Comparison of ENCODE assay signal across 8 cellular contexts in genomic region chr7:76359987-76360641, GRCh38. TPM values are rescaled to one million over a fixed set of nuclear protein-coding genes. Genes with fewer than 3 reads are reported as not detected.
A peak's percentile ranks its signal among the peaks of the same experiment; 100 is the strongest.
DNase-seq lines count a peak whose midpoint lies in the region; ATAC-seq, FAIRE-seq and TF ChIP-seq lines count a peak whose summit lies in the region.
"Not testable (repeated sequence)": the region's sequence is repeated elsewhere in the genome, so short reads cannot be mapped to it uniquely, and the experiment has no call there.

No MANE protein-coding gene starts in this region.

- peaks cover 43% of the 10 kb centered on the region for H3K4me1 Mint-ChIP-seq in WTC11
- H3K4me1 Mint-ChIP-seq in astrocyte (ENCODE audit: low read depth, unreplicated experiment) = peaks cover 25% of the 10 kb centered on the region

- H3K4me1 ChIP-seq in DND-41 (ENCODE audit: insufficient read depth, low read length) = peaks cover 54% of the 10 kb centered on the region
- H3K4me1 ChIP-seq in astrocyte (ENCODE audit: insufficient read depth, low read length) = peaks cover 28% of the 10 kb centered on the region
- peaks cover 0 to 15% (median 7%) of the 10 kb centered on the region in 4 donors for H3K4me1 ChIP-seq in right lobe of liver
- H3K4me1 ChIP-seq in pancreas = peaks cover 5 to 22% (median 16%) of the 10 kb centered on the region in 3 donors
- H3K4me1 ChIP-seq in tibial artery = peaks cover 0 to 45% (median 22%) of the 10 kb centered on the region in 4 donors

- 68% methylated on average over 17 of the region's 17 CpGs for WGBS in right lobe of liver (ENCODE audit: insufficient coverage, low coverage, low lambda C conversion rate, missing lambda C conversion rate)
- WGBS in pancreas, 2 donors = 75 to 77% methylated on average over 17 of the region's 17 CpGs

- H3K9ac ChIP-seq in DND-41 (ENCODE audit: low read depth, low read length) = peak overlapping the region; percentile 98
- peak overlapping the region; percentile 95 for H3K9ac ChIP-seq in astrocyte (ENCODE audit: low read length)

- CTCF ChIA-PET in WTC11 (lab: Charles Lee) = interaction anchor here (0.5 to 1.6 kb wide), 6 partner anchors 9 to 65 kb away, joined by 3 to 4 read pairs (median 4); partner anchors contain the start of gene ZP3

- H3K79me2 ChIP-seq in DND-41 (ENCODE audit: insufficient read depth, low read length) = peaks cover 37% of the 10 kb centered on the region
- peaks cover 37% of the 10 kb centered on the region for H3K79me2 ChIP-seq in astrocyte (ENCODE audit: insufficient read depth, low read length)

- not testable (repeated sequence) for FAIRE-seq in astrocyte (lab: Jason Lieb, UNC); pancreas (lab: Jason Lieb, UNC)

- not testable (repeated sequence) for H3K27me3 Mint-ChIP-seq in WTC11 (ENCODE audit: low read depth); astrocyte (ENCODE audit: low read depth, unreplicated experiment)

- H3K4me2 ChIP-seq in DND-41 (ENCODE audit: insufficient read depth, low read length) = peak overlapping the region; percentile 75
- H3K4me2 ChIP-seq in astrocyte (ENCODE audit: low read length) = peak overlapping the region; percentile 94

- not testable (repeated sequence) for DNase-seq in DND-41; WTC11 (ENCODE audit: low spot score); astrocyte (ENCODE audit: low read depth); epithelial cell of proximal tubule (ENCODE audit: low read depth); right lobe of liver; pancreas; tibial artery
- peak; percentile 56 for DNase-seq in NB4 (ENCODE audit: low read depth)

- H2AFZ ChIP-seq in DND-41 (ENCODE audit: low read depth, low read length) (peak overlapping the region; percentile 81), astrocyte (ENCODE audit: low read depth, low read length) (peak overlapping the region; percentile 90)

- not testable (repeated sequence) for TF ChIP-seq POLR2A in NB4 (IDR thresholded peaks at IDR 0.05; ENCODE audit: extremely low read depth, insufficient read length); right lobe of liver (IDR thresholded peaks at IDR 0.05)

- POLR2A ChIA-PET in WTC11 (lab: Charles Lee) = interaction anchor here (0.8 to 1.4 kb wide), 2 partner anchors 26 to 36 kb away, joined by 3 to 4 read pairs; no protein-coding TSS in a partner anchor

- H3K27ac Mint-ChIP-seq in WTC11 = peak overlapping the region; percentile 95
- peak overlapping the region; percentile 97 for H3K27ac Mint-ChIP-seq in astrocyte (ENCODE audit: unreplicated experiment)

- H3K36me3 Mint-ChIP-seq in WTC11 (peaks cover 29% of the 10 kb centered on the region), astrocyte (ENCODE audit: low read depth, unreplicated experiment) (peaks cover 14% of the 10 kb centered on the region)

- not testable (repeated sequence) for H3K27me3 ChIP-seq in DND-41 (ENCODE audit: insufficient read depth, low read length, poor library complexity); astrocyte (ENCODE audit: insufficient read depth, low read length); right lobe of liver; pancreas; tibial artery

- H3K9me3 Mint-ChIP-seq in WTC11; astrocyte (ENCODE audit: unreplicated experiment): not testable (repeated sequence)

- H3K36me3 ChIP-seq in DND-41 (ENCODE audit: insufficient read depth, low read length) = peaks cover 27% of the 10 kb centered on the region
- H3K36me3 ChIP-seq in astrocyte (ENCODE audit: insufficient read depth, low read length) = peaks cover 13% of the 10 kb centered on the region
- H3K36me3 ChIP-seq in right lobe of liver, pancreas, tibial artery: not testable (repeated sequence)

- intact Hi-C loops in right lobe of liver (cut with DNase I) = not testable (repeated sequence)
- intact Hi-C loops in pancreas (cut with DNase I) = loop anchor here in 1 of 3 donors (5.0 kb wide), 1 partner anchor 38 kb away; no protein-coding TSS in a partner anchor
- intact Hi-C loops in tibial artery (cut with DNase I; ENCODE audit: low total_unique reads) = loop anchor here (5.0 kb wide), 1 partner anchor 38 kb away; no protein-coding TSS in a partner anchor

- H4K20me1 ChIP-seq in DND-41 (ENCODE audit: insufficient read depth, low read length) = peaks cover 21% of the 10 kb centered on the region
- peaks cover 31% of the 10 kb centered on the region for H4K20me1 ChIP-seq in astrocyte (ENCODE audit: insufficient read depth, low read length)

- H3K27ac ChIP-seq in DND-41 (ENCODE audit: low read length) (peak overlapping the region; percentile 95), astrocyte (ENCODE audit: low read depth, low read length) (peak overlapping the region; percentile 99), right lobe of liver (peak overlapping the region in 2 of 3 donors; percentile 99 to 100), pancreas (peak overlapping the region in 3 of 4 donors; percentile 98 to 100 (median 99)), tibial artery (peak overlapping the region; percentile 92 to 97)

- H3K4me3 Mint-ChIP-seq in WTC11 = peak overlapping the region; percentile 73
- H3K4me3 Mint-ChIP-seq in astrocyte (ENCODE audit: unreplicated experiment) = peak overlapping the region; percentile 83

- H3K9me3 ChIP-seq in DND-41 (ENCODE audit: insufficient read depth, low read length, severe bottlenecking); astrocyte (ENCODE audit: insufficient read depth, low read depth, low read length); right lobe of liver; pancreas; tibial artery: not testable (repeated sequence)

- not testable (repeated sequence) for ATAC-seq in DND-41 (ENCODE audit: insufficient read depth, low read depth); WTC11; right lobe of liver; pancreas

- H3K4me3 ChIP-seq in DND-41 (ENCODE audit: low read depth in 1 of 2, low read length in 2 of 2) (peak overlapping the region in 1 of 2 experiments; percentile 100; a peak in 2 of 4 replicates), NB4 (ENCODE audit: low read depth, low read length) (peak overlapping the region; percentile 61), astrocyte (ENCODE audit: insufficient read depth, low read depth, low read length) (peak overlapping the region; percentile 95), epithelial cell of proximal tubule (ENCODE audit: low read depth, low read length) (peak overlapping the region; percentile 70), pancreas (peak overlapping the region in 2 of 4 donors; percentile 28 to 95), tibial artery (peak overlapping the region in 1 of 2 donors; percentile 66)
- not testable (repeated sequence) for H3K4me3 ChIP-seq in right lobe of liver

- not testable (repeated sequence) for TF ChIP-seq CTCF in DND-41 (IDR thresholded peaks at IDR 0.05; ENCODE audit: borderline replicate concordance, extremely low read depth, low read length, poor library complexity, severe bottlenecking); NB4 (IDR thresholded peaks at IDR 0.05; ENCODE audit: low read depth, low read length); WTC11 (IDR thresholded peaks at IDR 0.05); astrocyte (IDR thresholded peaks at IDR 0.05; ENCODE audit: insufficient read depth, low read depth, low read length); epithelial cell of proximal tubule (conservative IDR thresholded peaks at IDR 0.05; ENCODE audit: low read depth, low read length); right lobe of liver (IDR thresholded peaks at IDR 0.05); pancreas (IDR thresholded peaks at IDR 0.05); tibial artery (IDR thresholded peaks at IDR 0.05)

RNA-seq across cellular contexts. Expression of gene YWHAG, which starts 1.3 kb away (rescaled TPM):
- total RNA-seq in WTC11 (2021) (192 to 201 TPM (median 200 TPM) in 3 replicates), astrocyte (344 and 351 TPM in 2 replicates), epithelial cell of proximal tubule (71.4 and 74.7 TPM in 2 replicates), right lobe of liver (10 to 100 TPM; 43.5 to 69.1 (median 58.4) TPM), pancreas (10 to 100 TPM; 23.3 to 55.7 (median 38.9) TPM)
- 10 to 100 TPM; 15.7 to 30.9 TPM for polyA plus RNA-seq in pancreas

RNA-seq across cellular contexts. Expression of gene SSC4D, which starts 49.4 kb away (rescaled TPM):
- total RNA-seq in WTC11 (2021) = 18.1 to 27.9 TPM (median 24.4 TPM) in 3 replicates
- 6.0 and 7.4 TPM in 2 replicates for total RNA-seq in astrocyte
- 1.2 and 2.1 TPM in 2 replicates for total RNA-seq in epithelial cell of proximal tubule
- 1 to 10 TPM; 1.2 to 2.6 (median 1.2) TPM for total RNA-seq in right lobe of liver
- 1 to 10 TPM in 5 of 6 donors, under 1 TPM in 1; 0.79 to 3.6 (median 2.2) TPM for total RNA-seq in pancreas
- 10 to 100 TPM in 1 of 2 donors, 1 to 10 TPM in 1; 8.8 to 10.3 TPM for polyA plus RNA-seq in pancreas

RNA-seq across cellular contexts. Expression of gene HSPB1, which starts 57.6 kb away (rescaled TPM):
- total RNA-seq in WTC11 (2021) = 202 to 299 TPM (median 285 TPM) in 3 replicates
- total RNA-seq in astrocyte = 933 and 1,069 TPM in 2 replicates
- total RNA-seq in epithelial cell of proximal tubule = 199 and 435 TPM in 2 replicates
- 100 to 1,000 TPM in 5 of 6 experiments, 10 to 100 TPM in 1; 64.4 to 275 (median 234) TPM for total RNA-seq in right lobe of liver
- 100 to 1,000 TPM; 106 to 752 (median 138) TPM for total RNA-seq in pancreas
- polyA plus RNA-seq in pancreas = 100 to 1,000 TPM; 160 to 642 TPM
